In the genomic region with DNA sequence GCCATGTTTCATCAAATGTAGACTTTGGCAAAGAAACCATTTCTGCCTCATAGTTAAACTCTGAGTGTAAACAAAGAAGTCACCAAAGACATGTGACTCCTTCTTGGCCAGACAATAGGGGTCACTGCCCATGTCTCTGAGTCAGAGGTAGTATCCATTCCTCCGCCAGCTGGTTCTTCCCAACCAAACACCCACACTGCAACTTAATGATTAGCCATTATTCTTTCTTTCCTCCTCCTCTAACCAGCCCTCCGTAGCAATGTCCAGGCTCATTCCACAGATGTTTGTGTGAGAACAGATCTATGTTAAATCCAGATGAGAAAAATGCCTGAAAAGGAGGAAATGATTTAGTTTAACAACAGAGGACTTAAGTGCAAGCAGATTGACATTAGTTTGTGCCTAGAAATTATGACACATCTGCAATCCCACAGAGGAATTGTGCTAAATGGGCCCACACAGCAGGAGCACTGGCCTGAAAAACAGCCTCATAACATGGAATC, we compare ENCODE assay signal across 12 cellular contexts.
DNase-seq lines count a peak whose midpoint lies in the region; ATAC-seq and TF ChIP-seq lines count a peak whose summit lies in the region.
"Had no signal": no experiment of that assay in that cellular context is flagged by ENCODE, and none has a peak within 500 bp of the region (broad histone marks: within the 10 kb centered on the region; RNA-seq: fewer than 3 reads in every experiment).

No MANE protein-coding gene starts in this region.

- H2BK12ac ChIP-seq in neuronal stem cell (ENCODE audit: low read length), result no peak overlapping the region

- no peak overlapping the region for H3K4me3 Mint-ChIP-seq in chondrocyte (ENCODE audit: unreplicated experiment)
- H3K4me3 Mint-ChIP-seq: activated CD8-positive, alpha-beta memory T cell treated with anti-CD3 and anti-CD28 coated beads, Interleukin-2, amount 10 ng/mL, durations not matched to agents 7 days and 5 days; CD8-positive, alpha-beta memory T cell; type B pancreatic cell had no signal

- POLR2A ChIA-PET in BJ (lab: Charles Lee), result no interaction called here

- H3K36me3 ChIP-seq in BJ (ENCODE audit: control insufficient read depth, insufficient read depth, low read length) (no peaks in the 10 kb centered on the region), neuronal stem cell (replicated peaks in 1 of 2; ENCODE audit: control insufficient read depth in 2 of 2, insufficient read depth in 2 of 2, low read length in 2 of 2) (no peaks in the 10 kb centered on the region)

- no peaks in the 10 kb centered on the region for H3K9me3 Mint-ChIP-seq in chondrocyte (ENCODE audit: low read depth)

- H2BK120ac ChIP-seq in neuronal stem cell (ENCODE audit: low read depth, low read length), result no peak overlapping the region

- no peak overlapping the region for H3K18ac ChIP-seq in neuronal stem cell (ENCODE audit: low read length)

- H2BK15ac ChIP-seq in neuronal stem cell (ENCODE audit: low read length), result no peak overlapping the region

- TF ChIP-seq CTCF in BJ (IDR thresholded peaks at IDR 0.05; ENCODE audit: insufficient read depth, low read depth, low read length) (no peak), chondrocyte (IDR thresholded peaks at IDR 0.05) (no peak)

- no peaks in the 10 kb centered on the region for H3K9me3 ChIP-seq in neuronal stem cell (replicated peaks in 1 of 2; ENCODE audit: control insufficient read depth in 2 of 2, insufficient read depth in 1 of 2, low read depth in 1 of 2, low read length in 2 of 2)

- H4K8ac ChIP-seq in neuronal stem cell (ENCODE audit: low read depth, low read length), result no peak overlapping the region

- H2AFZ ChIP-seq in neuronal stem cell (ENCODE audit: low read length), result peak overlapping the region; percentile 50

- no peak for ATAC-seq in GM21717 (IDR thresholded peaks at IDR 0.05; ENCODE audit: unreplicated experiment)
- ATAC-seq in HG03354 (IDR thresholded peaks at IDR 0.05; ENCODE audit: poor library complexity, severe bottlenecking, unreplicated experiment), result no peak
- ATAC-seq in HG03045 (IDR thresholded peaks at IDR 0.05; ENCODE audit: unreplicated experiment), result no peak
- ATAC-seq: activated CD8-positive, alpha-beta memory T cell treated with anti-CD3 and anti-CD28 coated beads, Interleukin-2, amount 10 ng/mL, durations not matched to agents 7 days and 5 days had no signal

- H3K23ac ChIP-seq in neuronal stem cell (ENCODE audit: low read depth, low read length, poor library complexity), result no peak overlapping the region

- H2BK5ac ChIP-seq in neuronal stem cell (ENCODE audit: low read length), result no peak overlapping the region

- H3K4me3 ChIP-seq in BJ (ENCODE audit: low read depth, low read length) (no peak overlapping the region), neuronal stem cell (ENCODE audit: low read length in 2 of 2) (no peak overlapping the region)

- H3K27ac ChIP-seq in neuronal stem cell (replicated peaks; ENCODE audit: low read length), result peak overlapping the region; percentile 20

- no peak overlapping the region for H3K4ac ChIP-seq in neuronal stem cell (ENCODE audit: low read length)

- peaks cover 11 to 15% of the 10 kb centered on the region in 2 donors for H3K4me1 ChIP-seq in neuronal stem cell (ENCODE audit: control insufficient read depth in 2 of 2, insufficient read depth in 1 of 2, low read depth in 1 of 2, low read length in 2 of 2)

- H2AK5ac ChIP-seq in neuronal stem cell (ENCODE audit: low read depth, low read length), result no peak overlapping the region

- H3K36me3 Mint-ChIP-seq in chondrocyte (ENCODE audit: low read depth), result no peaks in the 10 kb centered on the region
- H3K36me3 Mint-ChIP-seq: activated CD8-positive, alpha-beta memory T cell treated with anti-CD3 and anti-CD28 coated beads, Interleukin-2, amount 10 ng/mL, durations not matched to agents 7 days and 5 days; CD8-positive, alpha-beta memory T cell; type B pancreatic cell had no signal

- H3K27ac Mint-ChIP-seq in chondrocyte (ENCODE audit: unreplicated experiment), result no peak overlapping the region
- H3K27ac Mint-ChIP-seq: activated CD8-positive, alpha-beta memory T cell treated with anti-CD3 and anti-CD28 coated beads, Interleukin-2, amount 10 ng/mL, durations not matched to agents 7 days and 5 days; CD8-positive, alpha-beta memory T cell; type B pancreatic cell had no signal

- peaks cover 2% of the 10 kb centered on the region for H3K79me1 ChIP-seq in neuronal stem cell (ENCODE audit: low read depth, low read length)

- CTCF ChIA-PET in BJ (lab: Yijun Ruan, JAX), result interaction anchor here (0.6 to 1.2 kb wide), 3 partner anchors 120 to 224 kb away, joined by 3 to 5 read pairs (median 3); no protein-coding TSS in a partner anchor

- H3K9ac ChIP-seq in neuronal stem cell (ENCODE audit: low read depth, low read length, poor library complexity), result no peak overlapping the region

- H3K4me1 Mint-ChIP-seq in chondrocyte (ENCODE audit: low read depth), result peaks cover 5% of the 10 kb centered on the region
- H3K4me1 Mint-ChIP-seq: activated CD8-positive, alpha-beta memory T cell treated with anti-CD3 and anti-CD28 coated beads, Interleukin-2, amount 10 ng/mL, durations not matched to agents 7 days and 5 days; CD8-positive, alpha-beta memory T cell had no signal

- H3K4me2 ChIP-seq in neuronal stem cell (ENCODE audit: insufficient read depth, low read length, poor library complexity, severe bottlenecking), result no peak overlapping the region

- H3K27me3 ChIP-seq in BJ (ENCODE audit: control insufficient read depth, insufficient read depth, low read length) (no peaks in the 10 kb centered on the region), neuronal stem cell (ENCODE audit: control insufficient read depth in 3 of 3, insufficient read depth in 3 of 3, low read depth in 1 of 3, low read length in 3 of 3) (no peaks in the 10 kb centered on the region)

- DNase-seq in BJ (ENCODE audit: low read depth) (peak; percentile 100), RKO (ENCODE audit: low spot score) (peak; percentile 2), fibroblast of peridontal ligament (ENCODE audit: extremely low read depth) (peak; percentile 98), neuronal stem cell (ENCODE audit: low spot score) (peak; percentile 29), chondrocyte (ENCODE audit: low spot score) (no peak)
- DNase-seq: activated CD8-positive, alpha-beta memory T cell treated with anti-CD3 and anti-CD28 coated beads, Interleukin-2, amount 10 ng/mL, durations not matched to agents 7 days and 5 days; CD8-positive, alpha-beta memory T cell; retina had no signal

- H4K91ac ChIP-seq in neuronal stem cell (ENCODE audit: low read depth, low read length, poor library complexity), result no peak overlapping the region

- no peak overlapping the region for H3K14ac ChIP-seq in neuronal stem cell (ENCODE audit: low read length)

- H3K27me3 Mint-ChIP-seq in chondrocyte (ENCODE audit: low read depth), result no peaks in the 10 kb centered on the region
- H3K27me3 Mint-ChIP-seq: activated CD8-positive, alpha-beta memory T cell treated with anti-CD3 and anti-CD28 coated beads, Interleukin-2, amount 10 ng/mL, durations not matched to agents 7 days and 5 days; type B pancreatic cell had no signal

- WGBS in neuronal stem cell (ENCODE audit: extremely low coverage in 2 of 2, insufficient read length in 2 of 2, insufficient replicate concordance in 1 of 2), 2 donors, result no CpG with 5 or more reads among the region's 2 CpGs
